16 cellular contexts compared by ENCODE assay signal in the genomic region with DNA sequence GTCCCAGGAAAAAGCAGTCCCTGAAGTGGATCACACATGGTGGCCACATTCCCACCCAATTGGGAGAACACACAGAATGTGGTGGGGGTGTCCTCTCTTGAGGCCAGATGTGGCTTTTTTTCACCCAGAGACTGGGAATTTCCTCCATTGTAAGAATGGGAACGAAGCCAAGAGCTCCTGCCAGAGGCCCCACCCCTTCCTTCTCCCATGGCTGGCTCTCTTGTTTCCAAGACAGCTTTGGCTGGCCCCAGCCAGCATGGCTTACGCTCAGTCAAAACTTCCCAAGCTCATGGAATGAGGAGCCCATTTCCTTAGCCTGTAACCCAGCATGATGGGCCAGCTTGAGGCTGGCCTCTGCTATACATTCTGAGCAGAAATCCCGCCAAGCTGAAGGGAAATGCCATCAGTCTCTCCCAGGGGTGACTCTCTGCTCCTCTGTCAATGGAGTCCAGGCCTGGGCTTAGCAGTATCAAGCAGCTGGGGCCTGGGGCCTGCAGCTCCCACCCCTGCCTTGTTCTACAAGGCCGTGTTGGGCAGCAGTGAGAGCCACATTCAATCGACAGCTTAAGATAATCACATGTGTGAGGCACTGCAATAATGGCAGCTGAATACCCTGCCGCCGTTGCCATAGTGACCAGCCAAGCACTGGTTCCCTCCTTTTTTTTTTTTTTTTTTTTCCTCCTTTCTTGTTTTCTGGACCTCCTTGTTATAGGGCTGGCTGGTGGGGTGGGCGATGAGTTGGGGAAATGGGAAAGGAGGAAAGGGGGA.
DNase-seq lines count a peak whose midpoint lies in the region; TF ChIP-seq lines count a peak whose summit lies in the region.
"Had no signal": no experiment of that assay in that cellular context is flagged by ENCODE, and none has a peak within 500 bp of the region (broad histone marks: within the 10 kb centered on the region; RNA-seq: fewer than 3 reads in every experiment).

No MANE protein-coding gene starts in this region.

- DNase-seq in ELF-1 (ENCODE audit: low read depth, low spot score) (peak; percentile 56), NCI-H1436 (lab: John Stamatoyannopoulos, UW) (peak; percentile 73), WERI-Rb-1 (peak; percentile 87), mesendoderm (peak; percentile 87), T-helper 9 cell (no peak), trophoblast cell (no peak), MM.1S (no peak)
- DNase-seq: activated CD4-positive, alpha-beta T cell treated with anti-CD3 and anti-CD28 coated beads, Interleukin-2, amount 10 ng/mL, durations not matched to agents 24 days and 14 days; Caco-2; MG63; PC-9; stimulated activated CD4-positive, alpha-beta T cell treated with anti-CD3 and anti-CD28 coated beads, Interleukin-12 subunit alpha, Interleukin-12 subunit beta, amount 100 ng/mL, for 4 hours; T-helper 2 cell; tibial artery had no signal

- H3K4ac ChIP-seq in mesendoderm (ENCODE audit: low read depth, low read length), result no peak overlapping the region
- H3K4ac ChIP-seq in trophoblast cell (ENCODE audit: low read depth, low read length), result no peak overlapping the region

- H3K14ac ChIP-seq in trophoblast cell (ENCODE audit: low read length), result no peak overlapping the region

- H2BK12ac ChIP-seq in trophoblast cell (ENCODE audit: low read length), result no peak overlapping the region

- no peak overlapping the region for H2BK5ac ChIP-seq in mesendoderm (ENCODE audit: low read length)
- no peak overlapping the region for H2BK5ac ChIP-seq in trophoblast cell (ENCODE audit: low read depth, low read length, poor library complexity)

- no peaks in the 10 kb centered on the region for H3K9me2 ChIP-seq in MM.1S (replicated peaks; ENCODE audit: insufficient read depth, low read length)

- H3K79me2 ChIP-seq in mesendoderm (ENCODE audit: control insufficient read depth, insufficient read depth, low read length), result no peaks in the 10 kb centered on the region
- H3K79me2 ChIP-seq in trophoblast cell (ENCODE audit: control insufficient read depth, insufficient read depth, low read length, poor library complexity), result no peaks in the 10 kb centered on the region
- no peaks in the 10 kb centered on the region for H3K79me2 ChIP-seq in MM.1S (ENCODE audit: low read length)

- H3K36me3 ChIP-seq in WERI-Rb-1 (no peaks in the 10 kb centered on the region), mesendoderm (ENCODE audit: control insufficient read depth, insufficient read depth, low read length) (no peaks in the 10 kb centered on the region), trophoblast cell (ENCODE audit: control insufficient read depth in 1 of 2, insufficient read depth in 2 of 2, low read length in 2 of 2) (no peaks in the 10 kb centered on the region), MM.1S (replicated peaks; ENCODE audit: insufficient read depth, low read length) (no peaks in the 10 kb centered on the region)
- H3K36me3 ChIP-seq: gastroesophageal sphincter, MG63, tibial artery had no signal

- H3K18ac ChIP-seq in mesendoderm (ENCODE audit: low read length), result no peak overlapping the region
- H3K18ac ChIP-seq in trophoblast cell (ENCODE audit: low read length), result no peak overlapping the region

- H2AFZ ChIP-seq in trophoblast cell (ENCODE audit: insufficient read depth, low read length, poor library complexity), result no peak overlapping the region
- no peak overlapping the region for H2AFZ ChIP-seq in MM.1S (ENCODE audit: low read length)
- H2AFZ ChIP-seq: PC-9 had no signal

- H3F3A ChIP-seq in MM.1S (ENCODE audit: insufficient read depth, low read length), result no peaks in the 10 kb centered on the region

- no peaks in the 10 kb centered on the region for H4K20me1 ChIP-seq in MM.1S (ENCODE audit: insufficient read depth, low read length)

- H3K23ac ChIP-seq in mesendoderm (ENCODE audit: low read length) (no peak overlapping the region), trophoblast cell (ENCODE audit: low read length) (no peak overlapping the region)

- H4K5ac ChIP-seq in mesendoderm (ENCODE audit: low read length), result no peak overlapping the region

- no peaks in the 10 kb centered on the region for H3K79me1 ChIP-seq in mesendoderm (ENCODE audit: low read length)
- H3K79me1 ChIP-seq in trophoblast cell (ENCODE audit: low read length), result no peaks in the 10 kb centered on the region

- H3K27ac ChIP-seq in WERI-Rb-1 (peak overlapping the region; percentile 57), mesendoderm (ENCODE audit: low read depth, low read length) (no peak overlapping the region), trophoblast cell (ENCODE audit: low read depth, low read length) (no peak overlapping the region), MM.1S (ENCODE audit: low read length) (no peak overlapping the region)
- H3K27ac ChIP-seq: gastroesophageal sphincter, PC-9, tibial artery had no signal

- H3K9me3 ChIP-seq in WERI-Rb-1 (ENCODE audit: severe bottlenecking), result no peaks in the 10 kb centered on the region
- H3K9me3 ChIP-seq in trophoblast cell (ENCODE audit: insufficient read depth, low read depth, low read length), result peaks cover 1% of the 10 kb centered on the region
- H3K9me3 ChIP-seq in MM.1S (replicated peaks; ENCODE audit: insufficient read depth, low read length), result no peaks in the 10 kb centered on the region
- H3K9me3 ChIP-seq: Caco-2, gastroesophageal sphincter, MG63, tibial artery had no signal

- H4K91ac ChIP-seq in trophoblast cell (ENCODE audit: low read depth, low read length), result no peak overlapping the region

- H3K9ac ChIP-seq in mesendoderm (ENCODE audit: low read length) (no peak overlapping the region), trophoblast cell (ENCODE audit: low read length) (no peak overlapping the region), MM.1S (ENCODE audit: low read length) (no peak overlapping the region)

- H4K12ac ChIP-seq in trophoblast cell (ENCODE audit: low read depth, low read length), result no peak overlapping the region

- no peak overlapping the region for H2BK120ac ChIP-seq in mesendoderm (ENCODE audit: low read depth, low read length)
- no peak overlapping the region for H2BK120ac ChIP-seq in trophoblast cell (ENCODE audit: insufficient read depth, low read length, poor library complexity)

- H3K4me2 ChIP-seq in mesendoderm (ENCODE audit: low read length) (no peak overlapping the region), trophoblast cell (ENCODE audit: low read length) (no peak overlapping the region), MM.1S (ENCODE audit: low read depth, low read length) (no peak overlapping the region)
- H3K4me2 ChIP-seq: PC-9 had no signal

- no peak overlapping the region for H2AK5ac ChIP-seq in mesendoderm (ENCODE audit: low read length)
- no peak overlapping the region for H2AK5ac ChIP-seq in trophoblast cell (ENCODE audit: low read length)

- TF ChIP-seq CTCF in WERI-Rb-1 (IDR thresholded peaks at IDR 0.05; ENCODE audit: low read depth, low read length), result no peak
- TF ChIP-seq CTCF in MM.1S (IDR thresholded peaks at IDR 0.05; ENCODE audit: low read length), result no peak

- no peak overlapping the region for H2BK15ac ChIP-seq in mesendoderm (replicated peaks; ENCODE audit: low read depth)

- H3K56ac ChIP-seq in mesendoderm (ENCODE audit: low read length), result no peak overlapping the region

- H3K4me3 ChIP-seq in WERI-Rb-1 (ENCODE audit: low read depth, low read length) (no peak overlapping the region), mesendoderm (ENCODE audit: low read length) (no peak overlapping the region), trophoblast cell (ENCODE audit: low read depth, low read length) (no peak overlapping the region), MM.1S (ENCODE audit: low read length) (no peak overlapping the region)
- H3K4me3 ChIP-seq: dorsolateral prefrontal cortex, gastroesophageal sphincter, MG63, PC-9, tibial artery had no signal

- H3K4me1 ChIP-seq in mesendoderm (ENCODE audit: control insufficient read depth, low read depth, low read length) (peaks cover 2% of the 10 kb centered on the region), trophoblast cell (ENCODE audit: control insufficient read depth in 1 of 2, insufficient read depth in 2 of 2, low read length in 2 of 2) (no peaks in the 10 kb centered on the region), MM.1S (ENCODE audit: low read length) (no peaks in the 10 kb centered on the region)
- H3K4me1 ChIP-seq: Caco-2, gastroesophageal sphincter, tibial artery had no signal

- no CpG with 5 or more reads among the region's 8 CpGs for WGBS in mesendoderm (ENCODE audit: extremely low coverage, insufficient coverage, low lambda C conversion rate)
- WGBS in trophoblast cell (ENCODE audit: extremely low coverage, insufficient coverage, insufficient read length), result no CpG with 5 or more reads among the region's 8 CpGs

- H4K8ac ChIP-seq in mesendoderm (ENCODE audit: low read depth, low read length) (no peak overlapping the region), trophoblast cell (ENCODE audit: low read depth, low read length) (no peak overlapping the region)

- no peaks in the 10 kb centered on the region for H3K27me3 ChIP-seq in WERI-Rb-1 (ENCODE audit: insufficient read depth, low read depth, severe bottlenecking)
- no peaks in the 10 kb centered on the region for H3K27me3 ChIP-seq in mesendoderm (ENCODE audit: insufficient read depth, low read length, poor library complexity)
- H3K27me3 ChIP-seq in trophoblast cell (ENCODE audit: insufficient read depth, low read length), result no peaks in the 10 kb centered on the region
- no peaks in the 10 kb centered on the region for H3K27me3 ChIP-seq in MM.1S (replicated peaks; ENCODE audit: insufficient read depth, low read length)
- H3K27me3 ChIP-seq: dorsolateral prefrontal cortex, gastroesophageal sphincter, MG63, tibial artery had no signal

Comparison
In these comparisons a context has a peak if more than half of its experiments do, and no peak if none do; other contexts are left out.
1. DNase-seq: peak in ELF-1 (single experiment), NCI-H1436 (single experiment), WERI-Rb-1 (single experiment) and mesendoderm (single experiment); none in T-helper 9 cell (single experiment), trophoblast cell (0 of 2) and MM.1S (single experiment).